Comparison of ENCODE assay signal across 9 cellular contexts in the genomic region with DNA sequence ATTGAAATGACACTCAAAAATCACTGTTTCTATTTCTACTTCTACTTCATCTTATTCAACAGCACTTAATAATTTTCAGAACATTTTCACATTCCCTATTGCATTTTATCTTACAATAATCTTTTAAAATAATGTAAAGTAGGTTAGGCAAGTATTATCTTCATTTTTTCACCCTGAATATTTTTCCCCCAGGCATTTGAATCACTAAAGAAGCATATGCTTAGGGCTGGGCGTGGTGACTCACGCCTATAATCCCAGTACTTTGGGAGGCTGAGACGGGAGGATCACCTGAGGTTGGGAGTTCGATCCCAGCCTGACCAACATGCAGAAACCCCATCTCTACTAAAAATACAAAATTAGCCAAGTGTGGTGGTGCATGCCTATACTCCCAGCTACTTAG.
"Had no signal": no experiment of that assay in that cellular context is flagged by ENCODE, and none has a peak within 500 bp of the region (broad histone marks: within the 10 kb centered on the region; RNA-seq: fewer than 3 reads in every experiment).

No MANE protein-coding gene starts in this region.

- ATAC-seq: HCT116, K562 had no signal

- H3K4me3 ChIP-seq: GM23248, HAP-1, K562 had no signal

- DNase-seq: GM23248, GOT3, H7, HFFc6, IMR-90, KG1 had no signal
